20 cellular contexts compared by ENCODE assay signal in the genomic region with DNA sequence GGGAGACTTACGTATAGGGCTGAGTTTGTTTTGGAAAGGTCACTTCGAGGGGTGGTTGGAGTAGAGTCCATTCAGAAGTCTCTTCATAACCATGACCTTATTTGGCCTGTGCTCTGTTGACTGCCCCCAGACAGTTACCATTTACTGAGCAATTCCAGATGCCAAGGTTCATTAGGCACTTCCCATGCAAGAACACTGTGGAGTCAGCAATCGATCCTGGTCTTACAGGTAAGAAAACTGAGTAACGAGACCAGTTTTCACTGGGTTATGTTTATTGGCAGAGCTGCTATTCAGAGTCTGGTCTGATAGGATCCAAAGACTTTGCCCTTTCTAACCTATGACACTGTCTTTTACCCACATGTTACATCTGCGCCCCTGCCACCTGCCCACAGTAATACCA.
"Had no signal": no experiment of that assay in that cellular context is flagged by ENCODE, and none has a peak within 500 bp of the region (broad histone marks: within the 10 kb centered on the region; RNA-seq: fewer than 3 reads in every experiment).

No MANE protein-coding gene starts in this region.

- H2AFZ ChIP-seq: parathyroid adenoma had no signal

- H3K4me3 Mint-ChIP-seq: endodermal cell; naive thymus-derived CD4-positive, alpha-beta T cell; nephron progenitor cell had no signal

- H3K27ac Mint-ChIP-seq: endodermal cell; naive thymus-derived CD4-positive, alpha-beta T cell; nephron progenitor cell had no signal

- DNase-seq: effector CD4-positive, alpha-beta T cell; endodermal cell; erythroblast; foreskin keratinocyte; hypothalamus; islet precursor cell; left lung; naive thymus-derived CD4-positive, alpha-beta T cell; nephron progenitor cell; sigmoid colon; stimulated activated CD4-positive, alpha-beta T cell treated with anti-CD3 and anti-CD28 coated beads, Interleukin-12 subunit alpha, Interleukin-12 subunit beta, amount 100 ng/mL, for 4 hours; stimulated activated naive CD4-positive, alpha-beta T cell; stomach; substantia nigra; transverse colon had no signal

- H3K9me3 ChIP-seq: left lung, prostate gland, sigmoid colon, stomach, thoracic aorta, transverse colon had no signal

- H3K9ac ChIP-seq: parathyroid adenoma had no signal

- H3K27me3 ChIP-seq: foreskin keratinocyte, left lung, sigmoid colon, stomach, transverse colon had no signal

- H3K4me3 ChIP-seq: coronary artery, left lung, prostate gland, sigmoid colon, skin epidermis, stomach, thoracic aorta, transverse colon had no signal

- H3K27ac ChIP-seq: coronary artery, foreskin keratinocyte, left lung, parathyroid adenoma, prostate gland, sigmoid colon, skin epidermis, stomach, thoracic aorta, transverse colon had no signal

- H3K36me3 ChIP-seq: left lung, prostate gland, sigmoid colon, stomach, thoracic aorta, transverse colon had no signal

- H3K4me1 Mint-ChIP-seq: endodermal cell had no signal

- H3K36me3 Mint-ChIP-seq: naive thymus-derived CD4-positive, alpha-beta T cell had no signal

- H3K4me1 ChIP-seq: foreskin keratinocyte, left lung, parathyroid adenoma, prostate gland, sigmoid colon, stomach, transverse colon had no signal

- ATAC-seq: foreskin keratinocyte; left lung; naive thymus-derived CD4-positive, alpha-beta T cell had no signal

- H3K9me3 Mint-ChIP-seq: endodermal cell had no signal
